In genomic region chr10:101014230-101014884, GRCh38 we compare ENCODE assay signal across 9 cellular contexts. TPM values are rescaled to one million over a fixed set of nuclear protein-coding genes. Genes with fewer than 3 reads are reported as not detected.
DNase-seq lines count a peak whose midpoint lies in the region; ATAC-seq and TF ChIP-seq lines count a peak whose summit lies in the region.
"Had no signal": no experiment of that assay in that cellular context is flagged by ENCODE, and none has a peak within 500 bp of the region (broad histone marks: within the 10 kb centered on the region; RNA-seq: fewer than 3 reads in every experiment).

No MANE protein-coding gene starts in this region.

- TF ChIP-seq CTCF in RWPE2 (IDR thresholded peaks at IDR 0.05; ENCODE audit: poor library complexity, severe bottlenecking) (peak; percentile 82), progenitor cell of endocrine pancreas (IDR thresholded peaks at IDR 0.05; ENCODE audit: unreplicated experiment) (peak; percentile 82), vagina (IDR thresholded peaks at IDR 0.05) (peak; percentile 86 to 89 (median 88))

- CTCF ChIA-PET in activated naive CD4-positive, alpha-beta T cell treated with anti-CD3 and anti-CD28 coated beads, Interleukin-2, amount 10 ng/mL, durations not matched to agents 7 days and 5 days (lab: Charles Lee) = interaction anchor here (0.7 to 7.2 kb wide), 18 partner anchors 8 to 454 kb away, joined by 3 to 169 read pairs (median 5); partner anchors contain the start of genes LZTS2, PDZD7 and SFXN3

- intact Hi-C loops in head of caudate nucleus (cut with DNase I) = loop anchor here (1.0 to 10.0 kb wide), 2 partner anchors 20 to 50 kb away; partner anchors contain the start of gene KAZALD1
- intact Hi-C loops in vagina (cut with DNase I) = no loop called here

- peaks cover 66% of the 10 kb centered on the region for H3K27me3 Mint-ChIP-seq in activated naive CD4-positive, alpha-beta T cell treated with anti-CD3 and anti-CD28 coated beads, Interleukin-2, amount 10 ng/mL, durations not matched to agents 7 days and 5 days
- peaks cover 53% of the 10 kb centered on the region for H3K27me3 Mint-ChIP-seq in progenitor cell of endocrine pancreas

- H3K36me3 Mint-ChIP-seq in activated naive CD4-positive, alpha-beta T cell treated with anti-CD3 and anti-CD28 coated beads, Interleukin-2, amount 10 ng/mL, durations not matched to agents 7 days and 5 days = no peaks in the 10 kb centered on the region
- no peaks in the 10 kb centered on the region for H3K36me3 Mint-ChIP-seq in progenitor cell of endocrine pancreas (ENCODE audit: insufficient read depth)

- ATAC-seq in HG02588 (IDR thresholded peaks at IDR 0.05; ENCODE audit: unreplicated experiment) (peak; percentile 40), RWPE2 (ENCODE audit: low read depth) (peak; percentile 16; the same call in 1 of the 3 replicates)

- H3K27ac ChIP-seq in RWPE2 (ENCODE audit: poor library complexity, severe bottlenecking) = no peak overlapping the region
- H3K27ac ChIP-seq in vagina = no peak overlapping the region

- DNase-seq in COLO668 (lab: John Stamatoyannopoulos, UW; ENCODE audit: unreplicated experiment) (peak; percentile 58), RWPE2 (ENCODE audit: low spot score) (no peak), head of caudate nucleus (peak; percentile 61 to 97 (median 92)), progenitor cell of endocrine pancreas (ENCODE audit: low spot score, unreplicated experiment) (peak; percentile 75), vagina (ENCODE audit: extremely low spot score in 2 of 2) (no peak), NCI-H524 treated with DMSO at 0.1 percent for 48 hours (lab: John Stamatoyannopoulos, UW) (no peak)
- DNase-seq in activated naive CD4-positive, alpha-beta T cell treated with anti-CD3 and anti-CD28 coated beads, Interleukin-2, amount 10 ng/mL, durations not matched to agents 7 days and 5 days = peak; percentile 86

- no peaks in the 10 kb centered on the region for H3K9me3 ChIP-seq in RWPE2 (ENCODE audit: severe bottlenecking)
- H3K9me3 ChIP-seq in vagina = no peaks in the 10 kb centered on the region

- H3K4me1 ChIP-seq in RWPE2 (ENCODE audit: insufficient read depth, poor library complexity, severe bottlenecking) (peaks cover 4% of the 10 kb centered on the region), vagina (peaks cover 18% of the 10 kb centered on the region)

- no peak for TF ChIP-seq POLR2A in vagina (IDR thresholded peaks at IDR 0.05)

- H3K36me3 ChIP-seq in RWPE2 (ENCODE audit: low read depth) (no peaks in the 10 kb centered on the region), vagina (no peaks in the 10 kb centered on the region)

- H3K4me3 Mint-ChIP-seq in activated naive CD4-positive, alpha-beta T cell treated with anti-CD3 and anti-CD28 coated beads, Interleukin-2, amount 10 ng/mL, durations not matched to agents 7 days and 5 days = no peak overlapping the region
- no peak overlapping the region for H3K4me3 Mint-ChIP-seq in progenitor cell of endocrine pancreas (ENCODE audit: low read depth)
- H3K4me3 Mint-ChIP-seq: T-helper 1 cell treated with Interleukin-12 subunit alpha and Interleukin-12 subunit beta and Interleukin-4 antibody, amounts not matched to agents 30 μg/mL and 1 μg/mL, for 36 hours had no signal

- no peak overlapping the region for H3K27ac Mint-ChIP-seq in activated naive CD4-positive, alpha-beta T cell treated with anti-CD3 and anti-CD28 coated beads, Interleukin-2, amount 10 ng/mL, durations not matched to agents 7 days and 5 days
- H3K27ac Mint-ChIP-seq in progenitor cell of endocrine pancreas = no peak overlapping the region
- H3K27ac Mint-ChIP-seq: T-helper 1 cell treated with Interleukin-12 subunit alpha and Interleukin-12 subunit beta and Interleukin-4 antibody, amounts not matched to agents 30 μg/mL and 1 μg/mL, for 36 hours had no signal

- no peaks in the 10 kb centered on the region for H3K9me3 Mint-ChIP-seq in activated naive CD4-positive, alpha-beta T cell treated with anti-CD3 and anti-CD28 coated beads, Interleukin-2, amount 10 ng/mL, durations not matched to agents 7 days and 5 days
- no peaks in the 10 kb centered on the region for H3K9me3 Mint-ChIP-seq in progenitor cell of endocrine pancreas (ENCODE audit: low read depth)
- H3K9me3 Mint-ChIP-seq: T-helper 1 cell treated with Interleukin-12 subunit alpha and Interleukin-12 subunit beta and Interleukin-4 antibody, amounts not matched to agents 30 μg/mL and 1 μg/mL, for 36 hours had no signal

- H3K4me3 ChIP-seq in RWPE2 (ENCODE audit: severe bottlenecking) (no peak overlapping the region), vagina (no peak overlapping the region)

- peaks cover 12% of the 10 kb centered on the region for H3K4me1 Mint-ChIP-seq in activated naive CD4-positive, alpha-beta T cell treated with anti-CD3 and anti-CD28 coated beads, Interleukin-2, amount 10 ng/mL, durations not matched to agents 7 days and 5 days
- H3K4me1 Mint-ChIP-seq in progenitor cell of endocrine pancreas (ENCODE audit: low read depth) = peaks cover 11% of the 10 kb centered on the region

- H3K27me3 ChIP-seq in RWPE2 (ENCODE audit: insufficient read depth, poor library complexity, severe bottlenecking) = no peaks in the 10 kb centered on the region
- H3K27me3 ChIP-seq in vagina = no peaks in the 10 kb centered on the region

RNA-seq across cellular contexts. Expression of gene LZTS2, which starts 14.7 kb away (rescaled TPM):
- total RNA-seq in progenitor cell of endocrine pancreas (81.1 and 83.2 TPM in 2 replicates), vagina (99.4 TPM)

RNA-seq across cellular contexts. Expression of gene PDZD7, which starts 16.6 kb away (rescaled TPM):
- total RNA-seq in progenitor cell of endocrine pancreas (0.29 and 0.84 TPM in 2 replicates), vagina (1.5 TPM)

RNA-seq across cellular contexts. Expression of gene SFXN3, which starts 16.7 kb away (rescaled TPM):
- 4.4 and 6.1 TPM in 2 replicates for total RNA-seq in progenitor cell of endocrine pancreas
- total RNA-seq in vagina = 95.0 TPM

RNA-seq across cellular contexts. Expression of gene TWNK, which starts 27.0 kb away (rescaled TPM):
- total RNA-seq in progenitor cell of endocrine pancreas = 12.8 and 13.3 TPM in 2 replicates
- total RNA-seq in vagina = 5.2 TPM

RNA-seq across cellular contexts. Expression of gene MRPL43, which starts 27.1 kb away (rescaled TPM):
- 70.7 and 72.4 TPM in 2 replicates for total RNA-seq in progenitor cell of endocrine pancreas
- total RNA-seq in vagina = 85.4 TPM

Comparison
In these comparisons a context has a peak if more than half of its experiments do, and no peak if none do; other contexts are left out.
1. DNase-seq: peak in COLO668 (single experiment), activated naive CD4-positive, alpha-beta T cell treated with anti-CD3 and anti-CD28 coated beads, Interleukin-2, amount 10 ng/mL, durations not matched to agents 7 days and 5 days (single experiment), head of caudate nucleus (42 of 42) and progenitor cell of endocrine pancreas (single experiment); none in RWPE2 (single experiment), vagina (0 of 2) and NCI-H524 treated with DMSO at 0.1 percent for 48 hours (single experiment).
2. RNA of gene SFXN3, which starts 16.7 kb away (total RNA-seq): 95.0 TPM in vagina (single experiment); 4.4 to 6.1 TPM in progenitor cell of endocrine pancreas; every median in the first group is over 10 times any median in the second.
3. Peak in every context shown above with its lines, with median percentiles within 50 percentile points of each other: CTCF ChIP-seq.